In genomic region chr16:3007059-3007956, GRCh38 we compare ENCODE assay signal across 13 cellular contexts. TPM values are rescaled to one million over a fixed set of nuclear protein-coding genes. Genes with fewer than 3 reads are reported as not detected.
DNase-seq lines count a peak whose midpoint lies in the region; ATAC-seq, FAIRE-seq and TF ChIP-seq lines count a peak whose summit lies in the region.
"Had no signal": no experiment of that assay in that cellular context is flagged by ENCODE, and none has a peak within 500 bp of the region (broad histone marks: within the 10 kb centered on the region; RNA-seq: fewer than 3 reads in every experiment).

No MANE protein-coding gene starts in this region.

- H3K27me3 Mint-ChIP-seq in dendritic cell treated with granulocyte-macrophage colony-stimulating factor and Interleukin-4, amounts not matched to agents 40 ng/mL and 50 ng/mL, for 4 days, result peaks cover 20% of the 10 kb centered on the region
- peaks cover 88% of the 10 kb centered on the region for H3K27me3 Mint-ChIP-seq in neural crest cell (ENCODE audit: low read depth)

- TF ChIP-seq POLR2A in GM12891 (IDR thresholded peaks at IDR 0.05; ENCODE audit: low read depth, low read length), result no peak

- no peaks in the 10 kb centered on the region for H3K9me3 Mint-ChIP-seq in dendritic cell treated with granulocyte-macrophage colony-stimulating factor and Interleukin-4, amounts not matched to agents 40 ng/mL and 50 ng/mL, for 4 days
- H3K9me3 Mint-ChIP-seq in neural crest cell, result no peaks in the 10 kb centered on the region

- H3K4me1 Mint-ChIP-seq in dendritic cell treated with granulocyte-macrophage colony-stimulating factor and Interleukin-4, amounts not matched to agents 40 ng/mL and 50 ng/mL, for 4 days (ENCODE audit: low read depth), result peaks cover 47% of the 10 kb centered on the region
- H3K4me1 Mint-ChIP-seq in neural crest cell, result no peaks in the 10 kb centered on the region

- peak overlapping the region; percentile 72 for H3K4me3 Mint-ChIP-seq in dendritic cell treated with granulocyte-macrophage colony-stimulating factor and Interleukin-4, amounts not matched to agents 40 ng/mL and 50 ng/mL, for 4 days
- H3K4me3 Mint-ChIP-seq in neural crest cell, result peak overlapping the region; percentile 3

- DNase-seq in GM12891 (ENCODE audit: insufficient read length, low spot score) (no peak), MV-4-11 (lab: John Stamatoyannopoulos, UW) (peak; percentile 40), neural crest cell (ENCODE audit: low read depth, low spot score) (no peak), NCI-H446 treated with DMSO at 0.1 percent for 48 hours (lab: John Stamatoyannopoulos, UW) (no peak)
- no peak for DNase-seq in stimulated activated CD8-positive, alpha-beta memory T cell treated with anti-CD3 and anti-CD28 coated beads, Interleukin-4, amount 100 ng/mL, for 48 hours
- DNase-seq: activated CD4-positive, alpha-beta T cell treated with anti-CD3 and anti-CD28 coated beads, Interleukin-2, amount 50 U/mL, for 1 hour; DMS53; foreskin fibroblast; NCI-H1092 treated with DMSO at 0.1 percent for 48 hours had no signal

- H3K27ac Mint-ChIP-seq in dendritic cell treated with granulocyte-macrophage colony-stimulating factor and Interleukin-4, amounts not matched to agents 40 ng/mL and 50 ng/mL, for 4 days, result peak overlapping the region; percentile 81
- H3K27ac Mint-ChIP-seq in neural crest cell (ENCODE audit: unreplicated experiment), result no peak overlapping the region

- no peak for TF ChIP-seq CTCF in neural crest cell (conservative IDR thresholded peaks at IDR 0.05)

- intact Hi-C loops in dendritic cell treated with granulocyte-macrophage colony-stimulating factor and Interleukin-4, amounts not matched to agents 40 ng/mL and 50 ng/mL, for 4 days (cut with micrococcal nuclease), result loop anchor here (1.0 kb wide), 1 partner anchor 13 kb away; the partner anchor contains the start of gene TNFRSF12A

- FAIRE-seq in GM12891 (lab: Jason Lieb, UNC), result peak; percentile 74

- H3K36me3 Mint-ChIP-seq in dendritic cell treated with granulocyte-macrophage colony-stimulating factor and Interleukin-4, amounts not matched to agents 40 ng/mL and 50 ng/mL, for 4 days (ENCODE audit: low read depth), result peaks cover 6% of the 10 kb centered on the region
- H3K36me3 Mint-ChIP-seq in neural crest cell (ENCODE audit: low read depth), result no peaks in the 10 kb centered on the region

- ATAC-seq in HG03520 (IDR thresholded peaks at IDR 0.05; ENCODE audit: unreplicated experiment), result no peak
- no peak for ATAC-seq in GM18870 (IDR thresholded peaks at IDR 0.05; ENCODE audit: unreplicated experiment)

TF ChIP-seq in GM12891, 5 proteins besides CTCF, POLR2A, EP300 and RAD21:
- TF ChIP-seq POLR2AphosphoS5 (IDR thresholded peaks at IDR 0.05; ENCODE audit: low read depth, low read length), result no peak
- no peak for TF ChIP-seq TAF1 (IDR thresholded peaks at IDR 0.05; ENCODE audit: low read depth, low read length)
- TF ChIP-seq PAX5 (IDR thresholded peaks at IDR 0.05; ENCODE audit: insufficient read depth, low read length, severe bottlenecking), result no peak
- TF ChIP-seq POU2F2 (IDR thresholded peaks at IDR 0.05; ENCODE audit: low read depth, low read length), result no peak
- TF ChIP-seq SPI1 (IDR thresholded peaks at IDR 0.05; ENCODE audit: low read depth, low read length), result no peak

RNA-seq across cellular contexts. Expression of gene CLDN9, which starts 5.4 kb away (rescaled TPM):
- 0.04 TPM for polyA plus RNA-seq in GM12891 (2012; ENCODE audit: low read depth, missing spikeins)
- not detected in 2 replicates for total RNA-seq in neural crest cell
- polyA plus RNA-seq: neural cell had no signal

RNA-seq across cellular contexts. Expression of gene CLDN6, which starts 10.7 kb away (rescaled TPM):
- not detected for polyA plus RNA-seq in GM12891 (2012; ENCODE audit: low read depth, missing spikeins)
- total RNA-seq in neural crest cell, result 0.47 and 0.55 TPM in 2 replicates
- polyA plus RNA-seq: neural cell had no signal

RNA-seq across cellular contexts. Expression of gene TNFRSF12A, which starts 12.9 kb away (rescaled TPM):
- polyA plus RNA-seq in GM12891 (2012; ENCODE audit: low read depth, missing spikeins), result 0.64 TPM
- total RNA-seq in neural crest cell, result 3.1 and 3.5 TPM in 2 replicates

RNA-seq across cellular contexts. Expression of gene HCFC1R1, which starts 16.4 kb away (rescaled TPM):
- 24.8 TPM for polyA plus RNA-seq in GM12891 (2012; ENCODE audit: low read depth, missing spikeins)
- total RNA-seq in neural crest cell, result 23.7 and 28.6 TPM in 2 replicates

RNA-seq across cellular contexts. Expression of gene THOC6, which starts 16.5 kb away (rescaled TPM):
- 15.4 TPM for polyA plus RNA-seq in GM12891 (2012; ENCODE audit: low read depth, missing spikeins)
- total RNA-seq in neural crest cell, result 62.5 and 68.0 TPM in 2 replicates
